12 cellular contexts compared by ENCODE assay signal in genomic region chr12:122967151-122967550, GRCh38. TPM values are rescaled to one million over a fixed set of nuclear protein-coding genes. Genes with fewer than 3 reads are reported as not detected.
A peak's percentile ranks its signal among the peaks of the same experiment; 100 is the strongest.
DNase-seq lines count a peak whose midpoint lies in the region; ATAC-seq and TF ChIP-seq lines count a peak whose summit lies in the region.
"Had no signal": no experiment of that assay in that cellular context is flagged by ENCODE, and none has a peak within 500 bp of the region (broad histone marks: within the 10 kb centered on the region; RNA-seq: fewer than 3 reads in every experiment).

No MANE protein-coding gene starts in this region.

- H3K36me3 Mint-ChIP-seq in natural killer cell, result no peaks in the 10 kb centered on the region
- no peaks in the 10 kb centered on the region for H3K36me3 Mint-ChIP-seq in natural killer cell treated with Interleukin-12 subunit alpha and Interleukin-12 subunit beta and Interleukin-15 and Interleukin-18, amount 100 ng/mL, for 72 hours
- no peaks in the 10 kb centered on the region for H3K36me3 Mint-ChIP-seq in chondrocyte (ENCODE audit: low read depth)

- peak overlapping the region; percentile 45 for H3K4me3 Mint-ChIP-seq in natural killer cell
- no peak overlapping the region for H3K4me3 Mint-ChIP-seq in natural killer cell treated with Interleukin-12 subunit alpha and Interleukin-12 subunit beta and Interleukin-15 and Interleukin-18, amount 100 ng/mL, for 72 hours
- no peak overlapping the region for H3K4me3 Mint-ChIP-seq in chondrocyte (ENCODE audit: unreplicated experiment)

- no peaks in the 10 kb centered on the region for H3K27me3 ChIP-seq in vagina
- H3K27me3 ChIP-seq: brain microvascular endothelial cell, ovary had no signal

- no peaks in the 10 kb centered on the region for H3K9me3 Mint-ChIP-seq in natural killer cell
- H3K9me3 Mint-ChIP-seq in natural killer cell treated with Interleukin-12 subunit alpha and Interleukin-12 subunit beta and Interleukin-15 and Interleukin-18, amount 100 ng/mL, for 72 hours, result no peaks in the 10 kb centered on the region
- no peaks in the 10 kb centered on the region for H3K9me3 Mint-ChIP-seq in chondrocyte (ENCODE audit: low read depth)

- no peaks in the 10 kb centered on the region for H3K27me3 Mint-ChIP-seq in natural killer cell (ENCODE audit: low read depth in 2 of 2)
- H3K27me3 Mint-ChIP-seq in natural killer cell treated with Interleukin-12 subunit alpha and Interleukin-12 subunit beta and Interleukin-15 and Interleukin-18, amount 100 ng/mL, for 72 hours, result no peaks in the 10 kb centered on the region
- H3K27me3 Mint-ChIP-seq in chondrocyte (ENCODE audit: low read depth), result no peaks in the 10 kb centered on the region

- peaks cover 4 to 7% of the 10 kb centered on the region in 2 donors for H3K4me1 Mint-ChIP-seq in natural killer cell
- H3K4me1 Mint-ChIP-seq in natural killer cell treated with Interleukin-12 subunit alpha and Interleukin-12 subunit beta and Interleukin-15 and Interleukin-18, amount 100 ng/mL, for 72 hours (ENCODE audit: low read depth in 2 of 2), result peaks cover 6% of the 10 kb centered on the region in 2 donors
- H3K4me1 Mint-ChIP-seq in chondrocyte (ENCODE audit: low read depth), result peaks cover 17% of the 10 kb centered on the region

- peaks cover 36% of the 10 kb centered on the region for H3K4me1 ChIP-seq in vagina

- H3K9me3 ChIP-seq in vagina, result no peaks in the 10 kb centered on the region
- H3K9me3 ChIP-seq: ovary had no signal

- TF ChIP-seq CTCF in natural killer cell (IDR thresholded peaks at IDR 0.05), result no peak
- no peak for TF ChIP-seq CTCF in vagina (IDR thresholded peaks at IDR 0.05)
- no peak for TF ChIP-seq CTCF in chondrocyte (IDR thresholded peaks at IDR 0.05)

- peak overlapping the region in 1 of 2 donors; percentile 65 for H3K27ac Mint-ChIP-seq in natural killer cell
- peak overlapping the region in 1 of 2 donors; percentile 75 for H3K27ac Mint-ChIP-seq in natural killer cell treated with Interleukin-12 subunit alpha and Interleukin-12 subunit beta and Interleukin-15 and Interleukin-18, amount 100 ng/mL, for 72 hours
- H3K27ac Mint-ChIP-seq in chondrocyte (ENCODE audit: unreplicated experiment), result no peak overlapping the region

- H3K36me3 ChIP-seq in vagina, result no peaks in the 10 kb centered on the region
- H3K36me3 ChIP-seq: brain microvascular endothelial cell, ovary, WERI-Rb-1 had no signal

- intact Hi-C loops in natural killer cell (cut with micrococcal nuclease), result no loop called here
- intact Hi-C loops in vagina (cut with DNase I), result no loop called here

- peak overlapping the region in 1 of 2 donors; percentile 58 for H3K4me3 ChIP-seq in vagina

- no peak for DNase-seq in natural killer cell
- DNase-seq in natural killer cell treated with Interleukin-12 subunit alpha and Interleukin-12 subunit beta and Interleukin-15 and Interleukin-18, amount 100 ng/mL, for 72 hours (ENCODE audit: low spot score), result no peak
- DNase-seq in left kidney (ENCODE audit: low read depth, low spot score), result peak; percentile 73
- no peak for DNase-seq in vagina (ENCODE audit: extremely low spot score in 2 of 2)
- no peak for DNase-seq in chondrocyte (ENCODE audit: low spot score)
- DNase-seq: brain microvascular endothelial cell, head of caudate nucleus, MV-4-11, NCI-H2171 treated with DMSO at 0.1 percent for 48 hours, WERI-Rb-1 had no signal

- ATAC-seq in natural killer cell (no peak), HG03045 (IDR thresholded peaks at IDR 0.05; ENCODE audit: unreplicated experiment) (no peak)
- no peak for ATAC-seq in natural killer cell treated with Interleukin-12 subunit alpha and Interleukin-12 subunit beta and Interleukin-15 and Interleukin-18, amount 100 ng/mL, for 72 hours

- no peak for TF ChIP-seq POLR2A in vagina (IDR thresholded peaks at IDR 0.05)

- H3K27ac ChIP-seq in vagina, result peak overlapping the region; percentile 45
- H3K27ac ChIP-seq: brain microvascular endothelial cell, WERI-Rb-1 had no signal

RNA-seq across cellular contexts. Expression of gene ABCB9, which starts 0.9 kb away (rescaled TPM):
- total RNA-seq in natural killer cell, result 1 to 10 TPM; 2.4 to 4.0 (median 3.3) TPM
- total RNA-seq in natural killer cell treated with Interleukin-12 subunit alpha and Interleukin-12 subunit beta and Interleukin-15 and Interleukin-18, amount 100 ng/mL, for 72 hours, result 1 to 10 TPM; 4.5 to 6.3 TPM
- 4.2 TPM for total RNA-seq in vagina
- total RNA-seq in chondrocyte, result 12.9 to 21.6 TPM (median 14.2 TPM) in 3 replicates

RNA-seq across cellular contexts. Expression of gene OGFOD2, which starts 7.9 kb away (rescaled TPM):
- total RNA-seq in natural killer cell (10 to 100 TPM; 16.6 to 23.7 (median 20.7) TPM), vagina (26.0 TPM), chondrocyte (12.0 to 13.7 TPM (median 13.5 TPM) in 3 replicates)
- 10 to 100 TPM; 19.1 to 36.8 TPM for total RNA-seq in natural killer cell treated with Interleukin-12 subunit alpha and Interleukin-12 subunit beta and Interleukin-15 and Interleukin-18, amount 100 ng/mL, for 72 hours

RNA-seq across cellular contexts. Expression of gene ARL6IP4, which starts 13.3 kb away (rescaled TPM):
- total RNA-seq in natural killer cell (100 to 1,000 TPM in 2 of 3 donors, 10 to 100 TPM in 1; 97.2 to 136 (median 116) TPM), vagina (147 TPM), chondrocyte (145 to 165 TPM (median 146 TPM) in 3 replicates)
- total RNA-seq in natural killer cell treated with Interleukin-12 subunit alpha and Interleukin-12 subunit beta and Interleukin-15 and Interleukin-18, amount 100 ng/mL, for 72 hours, result 100 to 1,000 TPM; 146 to 212 TPM
